In genomic region chr22:49666146-49666809, GRCh38 we compare ENCODE assay signal across 16 cellular contexts.
DNase-seq lines count a peak whose midpoint lies in the region; ATAC-seq and TF ChIP-seq lines count a peak whose summit lies in the region.
"Had no signal": no experiment of that assay in that cellular context is flagged by ENCODE, and none has a peak within 500 bp of the region (broad histone marks: within the 10 kb centered on the region; RNA-seq: fewer than 3 reads in every experiment).

No MANE protein-coding gene starts in this region.

- DNase-seq in CD8-positive, alpha-beta T cell, result no peak
- DNase-seq in T-cell, result peak in 1 of 34 experiments; percentile 11
- DNase-seq in left lung, result no peak
- DNase-seq in central memory CD4-positive, alpha-beta T cell, result no peak
- DNase-seq in GM20000 (ENCODE audit: low spot score), result no peak
- no peak for DNase-seq in GM10266 (ENCODE audit: extremely low spot score)
- DNase-seq: Caco-2; effector CD4-positive, alpha-beta T cell; foreskin keratinocyte; GOT3; stimulated activated CD4-positive, alpha-beta T cell treated with anti-CD3 and anti-CD28 coated beads, Interleukin-4, amount 100 ng/mL, for 4 hours; SW 1271 had no signal

- CTCF ChIA-PET in CD8-positive, alpha-beta T cell (lab: Charles Lee), result interaction anchor here (1.3 kb wide), 1 partner anchor 32 kb away, joined by 3 read pairs; no protein-coding TSS in a partner anchor
- CTCF ChIA-PET in T-cell (lab: Charles Lee), result interaction anchor here (0.7 kb wide), 2 partner anchors 9 to 18 kb away, joined by 3 to 6 read pairs; no protein-coding TSS in a partner anchor

- intact Hi-C loops in CD8-positive, alpha-beta T cell (cut with DNase I, micrococcal nuclease), result no loop called here
- intact Hi-C loops in left lung (cut with DNase I), result no loop called here

- peaks cover 18% of the 10 kb centered on the region for H3K27me3 Mint-ChIP-seq in CD8-positive, alpha-beta T cell (ENCODE audit: low read depth)
- H3K27me3 Mint-ChIP-seq in T-cell, result peaks cover 4 to 19% of the 10 kb centered on the region in 2 donors

- H3K27me3 ChIP-seq in CD8-positive, alpha-beta T cell (ENCODE audit: insufficient read depth, low read length), result peaks cover 8% of the 10 kb centered on the region
- H3K27me3 ChIP-seq in left lung, result peaks cover 7 to 70% of the 10 kb centered on the region in 2 donors
- H3K27me3 ChIP-seq in skeletal muscle tissue (ENCODE audit: control insufficient read depth in 3 of 3, insufficient read depth in 3 of 3, low read length in 3 of 3), result peaks cover 20 to 54% (median 27%) of the 10 kb centered on the region in 3 donors

- peaks cover 29% of the 10 kb centered on the region for H3K4me1 Mint-ChIP-seq in CD8-positive, alpha-beta T cell (ENCODE audit: low read depth)
- peaks cover 20 to 34% (median 22%) of the 10 kb centered on the region in 3 donors for H3K4me1 Mint-ChIP-seq in T-cell

- no peak for TF ChIP-seq CTCF in CD8-positive, alpha-beta T cell (IDR thresholded peaks at IDR 0.05)
- TF ChIP-seq CTCF in left lung (IDR thresholded peaks at IDR 0.05), result no peak
- no peak for TF ChIP-seq CTCF in GM20000 (IDR thresholded peaks at IDR 0.05; ENCODE audit: extremely low read depth, missing control alignments)
- TF ChIP-seq CTCF in GM10266 (IDR thresholded peaks at IDR 0.05; ENCODE audit: control insufficient read depth, insufficient read depth, low read depth, missing control alignments), result no peak

- no peaks in the 10 kb centered on the region for H3K36me3 Mint-ChIP-seq in CD8-positive, alpha-beta T cell
- no peaks in the 10 kb centered on the region for H3K36me3 Mint-ChIP-seq in T-cell
- H3K36me3 Mint-ChIP-seq: stimulated activated memory B cell treated with anti-CD40 and anti-IgM and Interleukin-4, amounts not matched to agents 10 μg/mL and 1 μg/mL and 100 μg/mL, for 72 hours had no signal

- no peaks in the 10 kb centered on the region for H3K36me3 ChIP-seq in CD8-positive, alpha-beta T cell (ENCODE audit: insufficient read depth, low read length)
- no peaks in the 10 kb centered on the region for H3K36me3 ChIP-seq in left lung
- H3K36me3 ChIP-seq in skeletal muscle tissue (ENCODE audit: control insufficient read depth in 3 of 3, insufficient read depth in 3 of 3, low read length in 3 of 3), result no peaks in the 10 kb centered on the region

- POLR2A ChIA-PET in CD8-positive, alpha-beta T cell (lab: Charles Lee), result no interaction called here
- POLR2A ChIA-PET in T-cell (lab: Charles Lee), result interaction anchor here in 1 of 2 donors (0.7 kb wide), 1 partner anchor 451 kb away, joined by 3 read pairs; no protein-coding TSS in a partner anchor

- no peak overlapping the region for H3K27ac ChIP-seq in CD8-positive, alpha-beta T cell (ENCODE audit: low read depth, low read length)
- peak overlapping the region; percentile 33 to 74 for H3K27ac ChIP-seq in left lung
- peak overlapping the region; percentile 12 for H3K27ac ChIP-seq in skeletal muscle tissue (ENCODE audit: low read depth, low read length)
- H3K27ac ChIP-seq: foreskin keratinocyte had no signal

- no peak overlapping the region for H3K4me3 Mint-ChIP-seq in CD8-positive, alpha-beta T cell
- peak overlapping the region in 2 of 3 donors; percentile 11 to 76 for H3K4me3 Mint-ChIP-seq in T-cell
- H3K4me3 Mint-ChIP-seq: stimulated activated memory B cell treated with anti-CD40 and anti-IgM and Interleukin-4, amounts not matched to agents 10 μg/mL and 1 μg/mL and 100 μg/mL, for 72 hours had no signal

- no peak for ATAC-seq in CD8-positive, alpha-beta T cell
- ATAC-seq in T-cell (replicated peaks in 1 of 4) (no peak), left lung (no peak)
- ATAC-seq: activated CD4-positive, CD25-positive, alpha-beta regulatory T cell treated with anti-CD3 and anti-CD28 coated beads, Interleukin-2, amount 50 U/mL, for 24 hours; body of pancreas; foreskin keratinocyte; stimulated activated memory B cell treated with anti-CD40 and anti-IgM and Interleukin-4, amounts not matched to agents 10 μg/mL and 1 μg/mL and 100 μg/mL, for 72 hours had no signal

- H3K9ac ChIP-seq in skeletal muscle tissue (ENCODE audit: low read depth in 1 of 3, low read length in 3 of 3), result no peak overlapping the region

- H3K4me1 ChIP-seq in CD8-positive, alpha-beta T cell (ENCODE audit: insufficient read depth, low read length), result peaks cover 18% of the 10 kb centered on the region
- H3K4me1 ChIP-seq in left lung, result peaks cover 0 to 18% of the 10 kb centered on the region in 2 donors
- peaks cover 2 to 5% (median 4%) of the 10 kb centered on the region in 3 donors for H3K4me1 ChIP-seq in skeletal muscle tissue (ENCODE audit: control insufficient read depth in 3 of 3, insufficient read depth in 3 of 3, low read length in 3 of 3)
- H3K4me1 ChIP-seq: body of pancreas, Caco-2, foreskin keratinocyte had no signal

- no peak overlapping the region for H3K4me3 ChIP-seq in CD8-positive, alpha-beta T cell (ENCODE audit: low read depth, low read length)
- H3K4me3 ChIP-seq in left lung, result no peak overlapping the region
- no peak overlapping the region for H3K4me3 ChIP-seq in skeletal muscle tissue (ENCODE audit: low read length in 3 of 3)
- H3K4me3 ChIP-seq: body of pancreas had no signal

- H3K27ac Mint-ChIP-seq in CD8-positive, alpha-beta T cell, result peak overlapping the region; percentile 62
- peak overlapping the region; percentile 85 to 88 for H3K27ac Mint-ChIP-seq in T-cell
- H3K27ac Mint-ChIP-seq: stimulated activated memory B cell treated with anti-CD40 and anti-IgM and Interleukin-4, amounts not matched to agents 10 μg/mL and 1 μg/mL and 100 μg/mL, for 72 hours had no signal

- H3K9me3 ChIP-seq in CD8-positive, alpha-beta T cell (ENCODE audit: low read length), result no peaks in the 10 kb centered on the region
- H3K9me3 ChIP-seq in left lung (no peaks in the 10 kb centered on the region), skeletal muscle tissue (ENCODE audit: control insufficient read depth in 3 of 3, low read length in 3 of 3) (no peaks in the 10 kb centered on the region)
- H3K9me3 ChIP-seq: body of pancreas, Caco-2 had no signal

- H3K9me3 Mint-ChIP-seq in CD8-positive, alpha-beta T cell, result no peaks in the 10 kb centered on the region
- H3K9me3 Mint-ChIP-seq in T-cell, result no peaks in the 10 kb centered on the region
- H3K9me3 Mint-ChIP-seq: stimulated activated memory B cell treated with anti-CD40 and anti-IgM and Interleukin-4, amounts not matched to agents 10 μg/mL and 1 μg/mL and 100 μg/mL, for 72 hours had no signal
